11 cellular contexts compared by ENCODE assay signal in genomic region chr2:239164281-239164871, GRCh38.
DNase-seq lines count a peak whose midpoint lies in the region; ATAC-seq and TF ChIP-seq lines count a peak whose summit lies in the region.
"Had no signal": no experiment of that assay in that cellular context is flagged by ENCODE, and none has a peak within 500 bp of the region (broad histone marks: within the 10 kb centered on the region; RNA-seq: fewer than 3 reads in every experiment).

No MANE protein-coding gene starts in this region.

- POLR2A ChIA-PET in MCF 10A (lab: Yijun Ruan, JAX), result no interaction called here

- no peaks in the 10 kb centered on the region for H3K9me3 ChIP-seq in BLaER1
- H3K9me3 ChIP-seq in mucosa of descending colon, result no peaks in the 10 kb centered on the region
- H3K9me3 ChIP-seq in gastroesophageal sphincter, result no peaks in the 10 kb centered on the region
- H3K9me3 ChIP-seq: breast epithelium had no signal

- H3K79me2 ChIP-seq in KMS-11 (ENCODE audit: insufficient read depth, low read depth), result no peaks in the 10 kb centered on the region

- WGBS in gastroesophageal sphincter (ENCODE audit: low coverage in 1 of 2), 2 donors, result 79 to 95% methylated on average over 4 to 13 of the region's 17 CpGs

- H3K4me3 Mint-ChIP-seq in activated naive CD8-positive, alpha-beta T cell treated with anti-CD3 and anti-CD28 coated beads for 36 hours, result no peak overlapping the region
- H3K4me3 Mint-ChIP-seq in MCF 10A (ENCODE audit: unreplicated experiment), result no peak overlapping the region

- H3K27me3 ChIP-seq in BLaER1 (no peaks in the 10 kb centered on the region), KMS-11 (ENCODE audit: insufficient read depth, low read depth) (no peaks in the 10 kb centered on the region), gastroesophageal sphincter (no peaks in the 10 kb centered on the region)
- H3K27me3 ChIP-seq: breast epithelium had no signal

- peaks cover 16% of the 10 kb centered on the region for H3K4me1 Mint-ChIP-seq in activated naive CD8-positive, alpha-beta T cell treated with anti-CD3 and anti-CD28 coated beads for 36 hours
- no peaks in the 10 kb centered on the region for H3K4me1 Mint-ChIP-seq in MCF 10A (ENCODE audit: insufficient read depth, unreplicated experiment)

- H2AFZ ChIP-seq in KMS-11 (ENCODE audit: low read depth), result no peak overlapping the region

- TF ChIP-seq POLR2A in gastroesophageal sphincter (IDR thresholded peaks at IDR 0.05), result no peak

- H3K4me2 ChIP-seq in BLaER1 (peak overlapping the region; percentile 91), KMS-11 (peak overlapping the region; percentile 13; the same call in 1 of the 2 replicates)

- H3K4me3 ChIP-seq in BLaER1, result no peak overlapping the region
- H3K4me3 ChIP-seq in KMS-11 (IDR thresholded peaks at IDR 0.05; ENCODE audit: insufficient read depth, low read depth, low read length), result no peak overlapping the region
- no peak overlapping the region for H3K4me3 ChIP-seq in mucosa of descending colon
- H3K4me3 ChIP-seq in gastroesophageal sphincter, result no peak overlapping the region
- H3K4me3 ChIP-seq: breast epithelium had no signal

- peaks cover 28% of the 10 kb centered on the region for H3K36me3 Mint-ChIP-seq in activated naive CD8-positive, alpha-beta T cell treated with anti-CD3 and anti-CD28 coated beads for 36 hours
- H3K36me3 Mint-ChIP-seq in MCF 10A (ENCODE audit: insufficient read depth, unreplicated experiment), result peaks cover 14% of the 10 kb centered on the region

- H3K27ac Mint-ChIP-seq in activated naive CD8-positive, alpha-beta T cell treated with anti-CD3 and anti-CD28 coated beads for 36 hours, result peak overlapping the region; percentile 54
- no peak overlapping the region for H3K27ac Mint-ChIP-seq in MCF 10A (ENCODE audit: low read depth, unreplicated experiment)

- H3K9ac ChIP-seq in BLaER1 (peak overlapping the region; percentile 12; the same call in 1 of the 2 replicates), KMS-11 (no peak overlapping the region)

- peaks cover 3% of the 10 kb centered on the region for H3K9me3 Mint-ChIP-seq in activated naive CD8-positive, alpha-beta T cell treated with anti-CD3 and anti-CD28 coated beads for 36 hours
- H3K9me3 Mint-ChIP-seq in MCF 10A (ENCODE audit: unreplicated experiment), result no peaks in the 10 kb centered on the region

- peaks cover 22% of the 10 kb centered on the region for H3K36me3 ChIP-seq in BLaER1
- H3K36me3 ChIP-seq in KMS-11 (ENCODE audit: insufficient read depth), result no peaks in the 10 kb centered on the region
- no peaks in the 10 kb centered on the region for H3K36me3 ChIP-seq in mucosa of descending colon (ENCODE audit: low read depth)
- H3K36me3 ChIP-seq in gastroesophageal sphincter, result peaks cover 0 to 93% of the 10 kb centered on the region in 2 donors
- H3K36me3 ChIP-seq: breast epithelium, WERI-Rb-1 had no signal

- BruUV-seq in MCF 10A (replicated peaks; lab: Mats Ljungman, UMichigan), result no TSS peak

- intact Hi-C loops in mucosa of descending colon (cut with DNase I, micrococcal nuclease), result no loop called here
- intact Hi-C loops in MCF 10A (cut with micrococcal nuclease), result no loop called here

- peak; percentile 29 for DNase-seq in activated naive CD8-positive, alpha-beta T cell treated with anti-CD3 and anti-CD28 coated beads for 36 hours
- DNase-seq in mucosa of descending colon (peak in 2 of 3 donors; percentile 12 to 34), MCF 10A (ENCODE audit: unreplicated experiment) (no peak)
- DNase-seq: NCI-H187 treated with DMSO at 0.1 percent for 48 hours, WERI-Rb-1 had no signal

- CTCF ChIA-PET in MCF 10A (lab: Yijun Ruan, JAX), result no interaction called here

- peaks cover 63% of the 10 kb centered on the region for H3K4me1 ChIP-seq in BLaER1
- H3K4me1 ChIP-seq in KMS-11 (ENCODE audit: low read depth, poor library complexity, severe bottlenecking), result peaks cover 29% of the 10 kb centered on the region
- H3K4me1 ChIP-seq in mucosa of descending colon (ENCODE audit: low read depth), result no peaks in the 10 kb centered on the region
- no peaks in the 10 kb centered on the region for H3K4me1 ChIP-seq in gastroesophageal sphincter
- H3K4me1 ChIP-seq: breast epithelium had no signal

- no peak for TF ChIP-seq EP300 in gastroesophageal sphincter (IDR thresholded peaks at IDR 0.05)

- no peaks in the 10 kb centered on the region for H3K27me3 Mint-ChIP-seq in activated naive CD8-positive, alpha-beta T cell treated with anti-CD3 and anti-CD28 coated beads for 36 hours
- no peaks in the 10 kb centered on the region for H3K27me3 Mint-ChIP-seq in MCF 10A (ENCODE audit: insufficient read depth, unreplicated experiment)

- ATAC-seq in mucosa of descending colon, result peak; percentile 33
- ATAC-seq in HG02763 (IDR thresholded peaks at IDR 0.05; ENCODE audit: unreplicated experiment), result no peak
- ATAC-seq in gastroesophageal sphincter, result no peak
- no peak for ATAC-seq in HG03469 (IDR thresholded peaks at IDR 0.05; ENCODE audit: unreplicated experiment)

- H3K27ac ChIP-seq in BLaER1 (no peak overlapping the region; the same call in 1 of the 2 replicates), KMS-11 (peak overlapping the region; percentile 22; the same call in 1 of the 2 replicates), gastroesophageal sphincter (no peak overlapping the region)
- H3K27ac ChIP-seq: breast epithelium, WERI-Rb-1 had no signal

- TF ChIP-seq CTCF in KMS-11 (conservative IDR thresholded peaks at IDR 0.05; ENCODE audit: low read depth, low read length), result no peak
- TF ChIP-seq CTCF in mucosa of descending colon (IDR thresholded peaks at IDR 0.05), result no peak
- no peak for TF ChIP-seq CTCF in gastroesophageal sphincter (IDR thresholded peaks at IDR 0.05)
- TF ChIP-seq CTCF in MCF 10A (IDR thresholded peaks at IDR 0.05; ENCODE audit: unreplicated experiment), result no peak

- H4K20me1 ChIP-seq in BLaER1 (peaks cover 5% of the 10 kb centered on the region; the same call in 1 of the 2 replicates), KMS-11 (ENCODE audit: insufficient read depth) (no peaks in the 10 kb centered on the region)
